1 cellular context compared by ENCODE assay signal in genomic region chr19:48274173-48274572, GRCh38.
TF ChIP-seq lines count a peak whose summit lies in the region.

No MANE protein-coding gene starts in this region.

TF ChIP-seq in endothelial cell of umbilical vein, 7 proteins besides CTCF, POLR2A, EP300 and RAD21:
- TF ChIP-seq MAX (IDR thresholded peaks at IDR 0.05; ENCODE audit: insufficient read depth, insufficient read length) (no peak), GATA2 (IDR thresholded peaks at IDR 0.05; ENCODE audit: insufficient read depth, insufficient read length, low read depth, low read length) (no peak), POLR2AphosphoS5 (IDR thresholded peaks at IDR 0.05; ENCODE audit: insufficient read depth, low read depth, low read length) (no peak), FOS (IDR thresholded peaks at IDR 0.05; ENCODE audit: borderline replicate concordance, insufficient read depth, low read length) (no peak), EZH2 (IDR thresholded peaks at IDR 0.05; ENCODE audit: borderline replicate concordance, low read depth, low read length, severe bottlenecking) (no peak), JUN (IDR thresholded peaks at IDR 0.05; ENCODE audit: borderline replicate concordance, insufficient read depth, insufficient read length, low read depth) (no peak), MYC (IDR thresholded peaks at IDR 0.05; ENCODE audit: low read depth, low read length) (no peak)
TF ChIP-seq in endothelial cell of umbilical vein: peak in this region for 0.
